ENCODE assay signal across 1 cellular context in the genomic region with DNA sequence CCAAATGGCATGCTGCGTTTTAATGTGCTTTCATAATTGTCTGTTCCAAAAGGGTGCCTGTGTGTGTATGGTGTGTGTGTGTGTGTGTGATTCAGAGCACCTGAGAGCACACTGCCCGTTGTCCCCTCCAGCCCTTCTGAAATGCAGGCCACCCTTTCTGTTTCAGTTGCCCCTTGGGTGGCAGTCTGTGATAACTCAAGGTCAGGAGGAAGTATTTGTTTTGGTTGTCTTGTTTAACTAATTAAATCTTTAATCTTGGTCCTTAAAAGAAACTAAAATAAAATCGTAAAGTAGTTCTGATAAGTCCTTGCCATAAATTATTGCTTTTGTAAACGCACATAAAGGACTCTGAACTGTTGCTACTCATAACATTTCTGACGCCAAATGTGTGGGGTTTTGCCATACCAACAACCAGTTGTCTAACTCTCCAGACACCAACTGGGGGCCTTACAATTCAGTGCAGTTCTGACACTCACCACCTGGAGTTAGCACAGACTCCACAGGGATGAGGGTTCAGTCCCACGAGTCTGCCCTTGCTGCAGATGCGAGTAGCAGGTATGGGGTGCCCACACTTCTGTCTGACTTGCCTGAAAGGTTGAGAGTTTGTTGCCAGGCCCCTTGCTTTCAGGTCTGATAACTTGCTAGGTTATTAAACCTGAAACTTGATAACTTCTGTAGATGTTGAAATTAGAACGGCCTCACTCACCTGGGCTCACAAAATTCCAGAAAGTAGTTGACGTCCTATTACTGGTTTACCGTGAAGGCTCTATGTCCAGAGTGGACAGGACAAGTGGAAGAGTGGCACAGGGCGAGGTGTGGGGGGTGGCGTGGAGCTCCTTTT.
TF ChIP-seq lines count a peak whose summit lies in the region.

No MANE protein-coding gene starts in this region.

TF ChIP-seq in SK-N-SH, 30 proteins besides CTCF, POLR2A, EP300 and RAD21 (continued from another document):
- TF ChIP-seq, protein P1, sequence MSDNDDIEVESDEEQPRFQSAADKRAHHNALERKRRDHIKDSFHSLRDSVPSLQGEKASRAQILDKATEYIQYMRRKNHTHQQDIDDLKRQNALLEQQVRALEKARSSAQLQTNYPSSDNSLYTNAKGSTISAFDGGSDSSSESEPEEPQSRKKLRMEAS (IDR thresholded peaks at IDR 0.05; ENCODE audit: low read depth), result no peak
- TF ChIP-seq, protein P2, sequence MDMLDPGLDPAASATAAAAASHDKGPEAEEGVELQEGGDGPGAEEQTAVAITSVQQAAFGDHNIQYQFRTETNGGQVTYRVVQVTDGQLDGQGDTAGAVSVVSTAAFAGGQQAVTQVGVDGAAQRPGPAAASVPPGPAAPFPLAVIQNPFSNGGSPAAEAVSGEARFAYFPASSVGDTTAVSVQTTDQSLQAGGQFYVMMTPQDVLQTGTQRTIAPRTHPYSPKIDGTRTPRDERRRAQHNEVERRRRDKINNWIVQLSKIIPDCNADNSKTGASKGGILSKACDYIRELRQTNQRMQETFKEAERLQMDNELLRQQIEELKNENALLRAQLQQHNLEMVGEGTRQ (IDR thresholded peaks at IDR 0.05; ENCODE audit: borderline replicate concordance, low read depth, low read length), result no peak
- TF ChIP-seq RXRA (IDR thresholded peaks at IDR 0.05; ENCODE audit: borderline replicate concordance, low read depth), result no peak
- no peak for TF ChIP-seq GATA2 (CRISPR knock-in tag; IDR thresholded peaks at IDR 0.05)
